13 cellular contexts compared by ENCODE assay signal in genomic region chr17:17698371-17698770, GRCh38. TPM values are rescaled to one million over a fixed set of nuclear protein-coding genes. Genes with fewer than 3 reads are reported as not detected.
DNase-seq lines count a peak whose midpoint lies in the region; ATAC-seq and TF ChIP-seq lines count a peak whose summit lies in the region.
"Had no signal": no experiment of that assay in that cellular context is flagged by ENCODE, and none has a peak within 500 bp of the region (broad histone marks: within the 10 kb centered on the region; RNA-seq: fewer than 3 reads in every experiment).

No MANE protein-coding gene starts in this region.

- TF ChIP-seq EP300 in gastroesophageal sphincter (IDR thresholded peaks at IDR 0.05): no peak

- no peaks in the 10 kb centered on the region for H3K36me3 ChIP-seq in HUES6 (ENCODE audit: control insufficient read depth, insufficient read depth, low read length)
- no peaks in the 10 kb centered on the region for H3K36me3 ChIP-seq in gastroesophageal sphincter
- H3K36me3 ChIP-seq in psoas muscle (ENCODE audit: insufficient read depth in 1 of 2, low read depth in 1 of 2): no peaks in the 10 kb centered on the region

- no peak overlapping the region for H3K4me3 ChIP-seq in HUES6 (ENCODE audit: low read depth, low read length)
- H3K4me3 ChIP-seq in gastroesophageal sphincter: no peak overlapping the region
- no peak overlapping the region for H3K4me3 ChIP-seq in psoas muscle

- H3K27me3 ChIP-seq in HUES6 (ENCODE audit: control insufficient read depth, insufficient read depth, low read length) (peaks cover 92% of the 10 kb centered on the region), gastroesophageal sphincter (no peaks in the 10 kb centered on the region), psoas muscle (ENCODE audit: insufficient read depth in 3 of 3, low read length in 2 of 3) (no peaks in the 10 kb centered on the region)

- no peak for TF ChIP-seq CTCF in 22Rv1 (IDR thresholded peaks at IDR 0.05)
- no peak for TF ChIP-seq CTCF in gastroesophageal sphincter (IDR thresholded peaks at IDR 0.05)
- TF ChIP-seq CTCF in psoas muscle (IDR thresholded peaks at IDR 0.05): no peak

- peaks cover 71% of the 10 kb centered on the region for H3K4me1 ChIP-seq in HUES6 (ENCODE audit: control insufficient read depth, insufficient read depth, low read length)
- H3K4me1 ChIP-seq in gastroesophageal sphincter: peaks cover 0 to 96% (median 75%) of the 10 kb centered on the region in 3 donors
- peaks cover 54% of the 10 kb centered on the region for H3K4me1 ChIP-seq in psoas muscle

- ATAC-seq in gastroesophageal sphincter (no peak), psoas muscle (no peak), GM21423 (IDR thresholded peaks at IDR 0.05; ENCODE audit: unreplicated experiment) (no peak), GM19467 (IDR thresholded peaks at IDR 0.05; ENCODE audit: unreplicated experiment) (no peak), HG02642 (IDR thresholded peaks at IDR 0.05; ENCODE audit: poor library complexity, unreplicated experiment) (no peak), GM18502 (IDR thresholded peaks at IDR 0.05; ENCODE audit: poor library complexity, unreplicated experiment) (no peak)

- no peak for TF ChIP-seq POLR2A in gastroesophageal sphincter (IDR thresholded peaks at IDR 0.05)

- no peaks in the 10 kb centered on the region for H3K9me3 ChIP-seq in HUES6 (ENCODE audit: control insufficient read depth, insufficient read depth, low read depth, low read length)
- H3K9me3 ChIP-seq in gastroesophageal sphincter: no peaks in the 10 kb centered on the region
- H3K9me3 ChIP-seq in psoas muscle: no peaks in the 10 kb centered on the region

- DNase-seq in psoas muscle: no peak
- DNase-seq: activated naive CD4-positive, alpha-beta T cell treated with anti-CD3 and anti-CD28 coated beads, Interleukin-2, amount 10 ng/mL, durations not matched to agents 7 days and 5 days; immature natural killer cell; NCI-H1048; NCI-H446 treated with DMSO at 0.1 percent for 48 hours; T1000 had no signal

- 0 out of 2 replicates have a peak overlapping the region, but pooled peaks have one; percentile 4 for H3K27ac ChIP-seq in 22Rv1
- no peak overlapping the region for H3K27ac ChIP-seq in HUES6 (ENCODE audit: low read depth, low read length)
- H3K27ac ChIP-seq in gastroesophageal sphincter: peak overlapping the region; percentile 4 to 98 (median 94)
- H3K27ac ChIP-seq in psoas muscle: peak overlapping the region; percentile 13

- H3K9ac ChIP-seq in HUES6 (ENCODE audit: low read length): peak overlapping the region; percentile 11

- no CpG with 5 or more reads among the region's 5 CpGs for WGBS in gastroesophageal sphincter (ENCODE audit: low coverage in 1 of 2), 2 donors
- 62 to 73% (median 64%) methylated on average over 5 of the region's 5 CpGs for WGBS in psoas muscle, 3 donors

- intact Hi-C loops in psoas muscle (cut with DNase I): loop anchor here in 1 of 2 donors (5.0 kb wide), 1 partner anchor 44 kb away; no protein-coding TSS in a partner anchor

RNA-seq across cellular contexts. Expression of gene RAI1, which starts 17.1 kb away (rescaled TPM):
- 10 to 100 TPM; 15.9 to 39.7 (median 28.3) TPM for total RNA-seq in gastroesophageal sphincter
- 1 to 10 TPM; 6.8 to 7.9 (median 7.2) TPM for total RNA-seq in psoas muscle
- 1 to 10 TPM; 4.0 to 9.0 (median 6.6) TPM for polyA plus RNA-seq in psoas muscle
